ENCODE assay signal across 8 cellular contexts in genomic region chr20:36773548-36774242, GRCh38. TPM values are rescaled to one million over a fixed set of nuclear protein-coding genes. Genes with fewer than 3 reads are reported as not detected.
DNase-seq lines count a peak whose midpoint lies in the region; ATAC-seq and TF ChIP-seq lines count a peak whose summit lies in the region.

DSN1 (minus strand) TSS chr20:36773763; CDS start chr20:36771458, 2,305 bp downstream.

- ATAC-seq in GM18907 (IDR thresholded peaks at IDR 0.05; ENCODE audit: unreplicated experiment) (peak; percentile 81), HG03139 (IDR thresholded peaks at IDR 0.05; ENCODE audit: unreplicated experiment) (peak; percentile 81)

- H3K36me3 ChIP-seq in WERI-Rb-1, result peaks cover 14% of the 10 kb centered on the region
- H3K36me3 ChIP-seq in breast epithelium, result no peaks in the 10 kb centered on the region
- peaks cover 25% of the 10 kb centered on the region for H3K36me3 ChIP-seq in iPS-20b (ENCODE audit: insufficient read depth, low read depth, low read length)

- H3K9me3 ChIP-seq in AG04450 (ENCODE audit: control insufficient read depth, insufficient read depth, low read length) (no peaks in the 10 kb centered on the region; the same call in 1 of the 2 replicates), WERI-Rb-1 (ENCODE audit: severe bottlenecking) (no peaks in the 10 kb centered on the region), breast epithelium (no peaks in the 10 kb centered on the region), iPS-20b (ENCODE audit: insufficient read depth, low read depth, low read length) (no peaks in the 10 kb centered on the region)

- H3K27me3 ChIP-seq in AG04450 (ENCODE audit: control insufficient read depth, insufficient read depth, low read length), result no peaks in the 10 kb centered on the region
- no peaks in the 10 kb centered on the region for H3K27me3 ChIP-seq in WERI-Rb-1 (ENCODE audit: insufficient read depth, low read depth, severe bottlenecking)
- H3K27me3 ChIP-seq in breast epithelium, result no peaks in the 10 kb centered on the region
- H3K27me3 ChIP-seq in iPS-20b (ENCODE audit: insufficient read depth, low read length), result no peaks in the 10 kb centered on the region

- H3K27ac ChIP-seq in AG04450 (ENCODE audit: low read depth, low read length) (peak within 1 kb of the TSS; percentile 98), WERI-Rb-1 (peak within 1 kb of the TSS; percentile 93), breast epithelium (peak within 1 kb of the TSS; percentile 97 to 99), iPS-20b (ENCODE audit: low read length) (peak within 1 kb of the TSS; percentile 80), skin epidermis (peak within 1 kb of the TSS; percentile 54 to 99 (median 95))

- TF ChIP-seq CTCF in AG04450 (IDR thresholded peaks at IDR 0.05; ENCODE audit: low read depth, low read length) (no peak), WERI-Rb-1 (IDR thresholded peaks at IDR 0.05; ENCODE audit: low read depth, low read length) (no peak), breast epithelium (IDR thresholded peaks at IDR 0.05) (no peak)

- intact Hi-C loops in breast epithelium (cut with DNase I; ENCODE audit: low total_unique reads), result no loop called here

- H3K4me3 ChIP-seq in AG04450 (ENCODE audit: low read depth, low read length), result peak within 1 kb of the TSS; percentile 91
- H3K4me3 ChIP-seq in WERI-Rb-1 (ENCODE audit: low read depth, low read length), result peak within 1 kb of the TSS; percentile 63
- H3K4me3 ChIP-seq in breast epithelium, result peak within 1 kb of the TSS; percentile 62 to 89 (median 78)
- H3K4me3 ChIP-seq in iPS-20b (ENCODE audit: low read length), result peak within 1 kb of the TSS; percentile 97
- H3K4me3 ChIP-seq in skin epidermis, result peak within 1 kb of the TSS; percentile 56 to 90 (median 80)

- POLR2A ChIA-PET in AG04450 (lab: Yijun Ruan, JAX), result interaction anchor here (0.8 to 2.8 kb wide), 9 partner anchors 11 to 200 kb away, joined by 3 to 13 read pairs (median 6); partner anchors contain the start of gene TGIF2

- H3K9ac ChIP-seq in iPS-20b (ENCODE audit: low read depth, low read length), result peak within 1 kb of the TSS; percentile 96

- DNase-seq in AG04450 (ENCODE audit: low read depth, low spot score), result peak; percentile 95
- peak; percentile 99 for DNase-seq in NCI-H2227 (lab: John Stamatoyannopoulos, UW; ENCODE audit: unreplicated experiment)
- peak; percentile 98 for DNase-seq in WERI-Rb-1
- DNase-seq in breast epithelium (ENCODE audit: low spot score in 2 of 2), result peak; percentile 96 to 98

- TF ChIP-seq POLR2A in breast epithelium (IDR thresholded peaks at IDR 0.05), result peak; percentile 60

- CTCF ChIA-PET in AG04450 (lab: Charles Lee), result interaction anchor here (0.5 to 2.4 kb wide), 40 partner anchors 9 to 1084 kb away, joined by 3 to 17 read pairs (median 4); a partner anchor contains a TSS

- H3K4me1 ChIP-seq in breast epithelium (no peaks in the 10 kb centered on the region), iPS-20b (ENCODE audit: insufficient read depth, low read length) (peaks cover 6% of the 10 kb centered on the region; the same call in 1 of the 2 replicates)

RNA-seq across cellular contexts. Expression of gene DSN1, which starts in this region (rescaled TPM):
- polyA plus RNA-seq in AG04450 (2011; rRNA removed), result 6.0 and 8.7 TPM in 2 replicates
- 2.9 and 4.2 TPM in 2 replicates for polyA minus RNA-seq in AG04450 (2011; rRNA and poly(A)+ RNA removed)
- 10 to 100 TPM in 2 of 3 donors, 1 to 10 TPM in 1; 6.9 to 13.1 (median 11.9) TPM for total RNA-seq in breast epithelium

Comparison
In these comparisons a context has a peak if more than half of its experiments do, and no peak if none do; other contexts are left out.
1. Peak in every context shown above with its lines: DNase-seq, ATAC-seq, H3K4me3 ChIP-seq and H3K27ac ChIP-seq.